1 cellular context compared by ENCODE assay signal in the genomic region with DNA sequence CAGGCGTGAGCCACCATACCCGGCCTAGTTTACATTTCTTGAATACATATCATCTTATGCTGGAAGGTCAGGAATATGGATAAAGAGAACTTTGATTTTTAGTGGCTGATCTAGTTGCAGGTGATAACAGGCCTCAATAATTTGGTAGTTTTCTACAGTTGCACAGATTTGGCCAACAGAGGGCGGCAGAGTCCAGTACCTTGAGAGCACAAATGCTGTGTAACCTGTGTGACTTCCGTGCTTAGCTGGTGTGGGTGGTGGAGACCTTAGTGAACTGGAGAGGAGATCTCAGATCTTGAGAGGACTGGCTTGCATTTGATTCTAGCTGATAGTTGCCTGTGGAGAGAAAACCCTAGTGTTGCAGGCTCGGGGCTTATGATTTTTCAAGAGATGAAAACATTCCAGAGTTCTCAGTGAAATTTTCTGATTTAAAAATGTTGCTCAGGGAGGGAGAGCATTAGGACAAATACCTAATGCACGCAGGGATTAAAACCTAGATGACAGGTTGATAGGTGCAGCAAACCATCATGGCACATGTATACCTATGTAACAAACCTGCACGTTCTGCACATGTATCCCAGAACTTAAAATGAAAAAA.
TF ChIP-seq lines count a peak whose summit lies in the region.

No MANE protein-coding gene starts in this region.

TF ChIP-seq in WTC11, 78 proteins besides CTCF, POLR2A, EP300 and RAD21 (continued from another document):
- TF ChIP-seq SOX15 (CRISPR knock-in tag; IDR thresholded peaks at IDR 0.05): no peak
